2 cellular contexts compared by ENCODE assay signal in genomic region chr1:145063941-145064648, GRCh38. TPM values are rescaled to one million over a fixed set of nuclear protein-coding genes. Genes with fewer than 3 reads are reported as not detected.
"Had no signal": no experiment of that assay in that cellular context is flagged by ENCODE, and none has a peak within 500 bp of the region (broad histone marks: within the 10 kb centered on the region; RNA-seq: fewer than 3 reads in every experiment).

No MANE protein-coding gene starts in this region.

RNA-seq across cellular contexts. Expression of gene FAM72D, which starts 31.7 kb away (rescaled TPM):
- total RNA-seq: body of pancreas, cardiac septum had no signal
